Comparison of ENCODE assay signal across 10 cellular contexts in genomic region chr3:196499807-196500524, GRCh38. TPM values are rescaled to one million over a fixed set of nuclear protein-coding genes. Genes with fewer than 3 reads are reported as not detected.
A peak's percentile ranks its signal among the peaks of the same experiment; 100 is the strongest.
DNase-seq lines count a peak whose midpoint lies in the region; ATAC-seq and TF ChIP-seq lines count a peak whose summit lies in the region.
"Had no signal": no experiment of that assay in that cellular context is flagged by ENCODE, and none has a peak within 500 bp of the region (broad histone marks: within the 10 kb centered on the region; RNA-seq: fewer than 3 reads in every experiment).

No MANE protein-coding gene starts in this region.

- POLR2A ChIA-PET in activated CD4-positive, alpha-beta T cell treated with anti-CD3 and anti-CD28 coated beads, Interleukin-2, amount 10 ng/mL, durations not matched to agents 7 days and 5 days (lab: Charles Lee), result no interaction called here

- TF ChIP-seq POLR2A in testis (IDR thresholded peaks at IDR 0.05), result no peak

- H3K4me1 ChIP-seq in testis, result peaks cover 7% of the 10 kb centered on the region

- no peaks in the 10 kb centered on the region for H3K9me3 ChIP-seq in testis

- WGBS in testis, 2 donors, result 49 to 72% methylated on average over 11 of the region's 11 CpGs

- H3K27ac ChIP-seq in testis, result no peak overlapping the region

- ATAC-seq in HG02973 (IDR thresholded peaks at IDR 0.05; ENCODE audit: unreplicated experiment) (no peak), GM21619 (IDR thresholded peaks at IDR 0.05; ENCODE audit: unreplicated experiment) (no peak)
- ATAC-seq: sciatic nerve had no signal

- H3K36me3 Mint-ChIP-seq in activated CD4-positive, alpha-beta T cell treated with anti-CD3 and anti-CD28 coated beads, Interleukin-2, amount 10 ng/mL, durations not matched to agents 7 days and 5 days (ENCODE audit: low read depth), result peaks cover 52% of the 10 kb centered on the region
- H3K36me3 Mint-ChIP-seq in activated naive CD4-positive, alpha-beta T cell treated with anti-CD3 and anti-CD28 coated beads, Interleukin-2, amount 50 U/mL, for 24 hours, result peaks cover 11% of the 10 kb centered on the region

- intact Hi-C loops in testis (cut with DNase I; ENCODE audit: low total_unique reads), result no loop called here

- H3K4me3 Mint-ChIP-seq in activated CD4-positive, alpha-beta T cell treated with anti-CD3 and anti-CD28 coated beads, Interleukin-2, amount 10 ng/mL, durations not matched to agents 7 days and 5 days, result peak overlapping the region; percentile 89
- peak overlapping the region; percentile 99 for H3K4me3 Mint-ChIP-seq in activated naive CD4-positive, alpha-beta T cell treated with anti-CD3 and anti-CD28 coated beads, Interleukin-2, amount 50 U/mL, for 24 hours

- peaks cover 41% of the 10 kb centered on the region for H3K4me1 Mint-ChIP-seq in activated CD4-positive, alpha-beta T cell treated with anti-CD3 and anti-CD28 coated beads, Interleukin-2, amount 10 ng/mL, durations not matched to agents 7 days and 5 days
- peaks cover 51% of the 10 kb centered on the region for H3K4me1 Mint-ChIP-seq in activated naive CD4-positive, alpha-beta T cell treated with anti-CD3 and anti-CD28 coated beads, Interleukin-2, amount 50 U/mL, for 24 hours

- H3K27me3 ChIP-seq in kidney epithelial cell (ENCODE audit: control insufficient read depth, insufficient read depth, low read length) (no peaks in the 10 kb centered on the region), testis (no peaks in the 10 kb centered on the region)

- DNase-seq in activated CD4-positive, alpha-beta T cell treated with anti-CD3 and anti-CD28 coated beads, Interleukin-2, amount 10 ng/mL, durations not matched to agents 7 days and 5 days, result no peak
- DNase-seq in activated CD4-positive, alpha-beta T cell treated with anti-CD3 and anti-CD28 coated beads for 1 hour, result no peak
- DNase-seq in kidney epithelial cell (ENCODE audit: low read depth) (no peak), testis (no peak), LoVo (ENCODE audit: low spot score) (no peak)
- DNase-seq: DMS53 had no signal

- TF ChIP-seq CTCF in kidney epithelial cell (IDR thresholded peaks at IDR 0.05; ENCODE audit: insufficient read depth, low read length, poor library complexity, severe bottlenecking) (no peak), testis (IDR thresholded peaks at IDR 0.05) (no peak)

- no peaks in the 10 kb centered on the region for H3K27me3 Mint-ChIP-seq in activated CD4-positive, alpha-beta T cell treated with anti-CD3 and anti-CD28 coated beads, Interleukin-2, amount 10 ng/mL, durations not matched to agents 7 days and 5 days
- H3K27me3 Mint-ChIP-seq in activated naive CD4-positive, alpha-beta T cell treated with anti-CD3 and anti-CD28 coated beads, Interleukin-2, amount 50 U/mL, for 24 hours, result no peaks in the 10 kb centered on the region

- no peaks in the 10 kb centered on the region for H3K9me3 Mint-ChIP-seq in activated CD4-positive, alpha-beta T cell treated with anti-CD3 and anti-CD28 coated beads, Interleukin-2, amount 10 ng/mL, durations not matched to agents 7 days and 5 days
- no peaks in the 10 kb centered on the region for H3K9me3 Mint-ChIP-seq in activated naive CD4-positive, alpha-beta T cell treated with anti-CD3 and anti-CD28 coated beads, Interleukin-2, amount 50 U/mL, for 24 hours

- peak overlapping the region; percentile 51 for H3K4me3 ChIP-seq in kidney epithelial cell (ENCODE audit: low read depth, low read length)
- peak overlapping the region; percentile 79 to 99 for H3K4me3 ChIP-seq in testis

- CTCF ChIA-PET in activated CD4-positive, alpha-beta T cell treated with anti-CD3 and anti-CD28 coated beads, Interleukin-2, amount 10 ng/mL, durations not matched to agents 7 days and 5 days (lab: Charles Lee), result interaction anchor here (0.6 to 4.9 kb wide), 2 partner anchors 29 to 224 kb away, joined by 3 to 18 read pairs; no protein-coding TSS in a partner anchor

- H3K36me3 ChIP-seq in kidney epithelial cell (ENCODE audit: control insufficient read depth, insufficient read depth, low read length), result no peaks in the 10 kb centered on the region
- no peaks in the 10 kb centered on the region for H3K36me3 ChIP-seq in testis (ENCODE audit: low read depth, missing control alignments)

- peak overlapping the region; percentile 63 for H3K27ac Mint-ChIP-seq in activated CD4-positive, alpha-beta T cell treated with anti-CD3 and anti-CD28 coated beads, Interleukin-2, amount 10 ng/mL, durations not matched to agents 7 days and 5 days
- H3K27ac Mint-ChIP-seq in activated naive CD4-positive, alpha-beta T cell treated with anti-CD3 and anti-CD28 coated beads, Interleukin-2, amount 50 U/mL, for 24 hours, result peak overlapping the region; percentile 83

RNA-seq across cellular contexts. Expression of gene RNF168, which starts 3.6 kb away (rescaled TPM):
- 10 to 100 TPM; 37.5 to 38.7 TPM for total RNA-seq in activated CD4-positive, alpha-beta T cell treated with anti-CD3 and anti-CD28 coated beads, Interleukin-2, amount 10 ng/mL, durations not matched to agents 7 days and 5 days
- 10.9 and 11.7 TPM in 2 replicates for total RNA-seq in kidney epithelial cell
- total RNA-seq in testis, result 10 to 100 TPM; 37.7 to 52.8 TPM
- polyA plus RNA-seq in testis (ENCODE audit: insufficient read depth, low read depth, low replicate concordance), result 45.4 TPM

RNA-seq across cellular contexts. Expression of gene SMCO1, which starts 15.2 kb away (rescaled TPM):
- not detected for total RNA-seq in activated CD4-positive, alpha-beta T cell treated with anti-CD3 and anti-CD28 coated beads, Interleukin-2, amount 10 ng/mL, durations not matched to agents 7 days and 5 days
- total RNA-seq in kidney epithelial cell (not detected in 2 replicates), testis (under 1 TPM; 0.24 to 0.25 TPM)
- 0.91 TPM for polyA plus RNA-seq in testis (ENCODE audit: insufficient read depth, low read depth, low replicate concordance)
- total RNA-seq: sciatic nerve had no signal
